In genomic region chr19:3266092-3266693, GRCh38 we compare ENCODE assay signal across 21 cellular contexts. TPM values are rescaled to one million over a fixed set of nuclear protein-coding genes. Genes with fewer than 3 reads are reported as not detected.
DNase-seq lines count a peak whose midpoint lies in the region; ATAC-seq, FAIRE-seq and TF ChIP-seq lines count a peak whose summit lies in the region.
"Had no signal": no experiment of that assay in that cellular context is flagged by ENCODE, and none has a peak within 500 bp of the region (broad histone marks: within the 10 kb centered on the region; RNA-seq: fewer than 3 reads in every experiment).

No MANE protein-coding gene starts in this region.

- no peaks in the 10 kb centered on the region for H4K20me1 ChIP-seq in HepG2 (ENCODE audit: insufficient read depth, low read length)
- H4K20me1 ChIP-seq in neural cell (ENCODE audit: insufficient read depth), result no peaks in the 10 kb centered on the region

- H3K4me3 ChIP-seq in HepG2 (replicated peaks in 1 of 3; ENCODE audit: insufficient read depth in 1 of 3, low read depth in 2 of 3, low read length in 3 of 3), result no peak overlapping the region
- H3K4me3 ChIP-seq in right lobe of liver, result no peak overlapping the region
- H3K4me3 ChIP-seq in neural cell (ENCODE audit: low read length), result peak overlapping the region; percentile 28
- no peak overlapping the region for H3K4me3 ChIP-seq in pancreas
- H3K4me3 ChIP-seq: A549, GM23248 had no signal

- H3K9me2 ChIP-seq in neural cell (ENCODE audit: insufficient read depth, low read length), result no peaks in the 10 kb centered on the region

- ATAC-seq in HepG2, result no peak
- ATAC-seq in right lobe of liver, result no peak
- no peak for ATAC-seq in HG02763 (IDR thresholded peaks at IDR 0.05; ENCODE audit: unreplicated experiment)
- ATAC-seq in pancreas, result no peak
- ATAC-seq: A549, HCT116 had no signal

- no peak for TF ChIP-seq CTCF in HepG2 (CRISPR knock-in tag; IDR thresholded peaks at IDR 0.05)
- TF ChIP-seq CTCF in right lobe of liver (IDR thresholded peaks at IDR 0.05), result no peak
- TF ChIP-seq CTCF in neural cell (IDR thresholded peaks at IDR 0.05; ENCODE audit: poor library complexity, severe bottlenecking), result no peak
- TF ChIP-seq CTCF in pancreas (IDR thresholded peaks at IDR 0.05), result no peak

- POLR2A ChIA-PET in HepG2 (lab: Yijun Ruan, JAX), result no interaction called here

- TF ChIP-seq POLR2A in HepG2 (IDR thresholded peaks at IDR 0.05; ENCODE audit: insufficient read depth in 1 of 2, low read depth in 2 of 2, low read length in 2 of 2) (no peak), right lobe of liver (IDR thresholded peaks at IDR 0.05) (no peak)

- TF ChIP-seq RAD21 in HepG2 (CRISPR knock-in tag; IDR thresholded peaks at IDR 0.05), result no peak
- no peak for TF ChIP-seq RAD21 in neural cell (conservative IDR thresholded peaks at IDR 0.05)

- H3K36me3 ChIP-seq in HepG2 (replicated peaks in 1 of 2; ENCODE audit: control insufficient read depth in 1 of 2, insufficient read depth in 2 of 2, low read length in 2 of 2) (no peaks in the 10 kb centered on the region), right lobe of liver (no peaks in the 10 kb centered on the region), neural cell (ENCODE audit: insufficient read depth, low read length) (peaks cover 6% of the 10 kb centered on the region), pancreas (no peaks in the 10 kb centered on the region)

- H3K79me2 ChIP-seq in HepG2 (ENCODE audit: insufficient read depth, low read length), result no peaks in the 10 kb centered on the region
- H3K79me2 ChIP-seq in neural cell (replicated peaks; ENCODE audit: insufficient read depth, low read length), result peaks cover 49% of the 10 kb centered on the region

- in situ Hi-C loops in HepG2 (cut with HindIII; ENCODE audit: extremely low pct_ligation_motif_present, low pct_unique_long_range_greater_than_20kb), result no loop called here

- TF ChIP-seq EP300 in HepG2 (IDR thresholded peaks at IDR 0.05; ENCODE audit: low read depth in 2 of 2, low read length in 2 of 2) (no peak), HepG2 (CRISPR knock-in tag; IDR thresholded peaks at IDR 0.05; ENCODE audit: borderline replicate concordance) (no peak), neural cell (conservative IDR thresholded peaks at IDR 0.05; ENCODE audit: poor library complexity, severe bottlenecking) (no peak)

- DNase-seq in HepG2 (ENCODE audit: low spot score), result no peak
- no peak for DNase-seq in right lobe of liver
- DNase-seq in DMS79 (lab: John Stamatoyannopoulos, UW), result no peak
- DNase-seq in pancreas, result no peak
- DNase-seq: AML-193; Calu3; CD4-positive, alpha-beta memory T cell; DND-41; EL; GM23248 had no signal

- H3K27ac ChIP-seq in HepG2 (ENCODE audit: extremely low read length, insufficient read depth, low read length) (no peak overlapping the region), right lobe of liver (no peak overlapping the region), cingulate gyrus (ENCODE audit: low read depth, low read length) (peak overlapping the region; percentile 69), neural cell (ENCODE audit: low read length) (peak overlapping the region; percentile 68), temporal lobe (ENCODE audit: low read depth, low read length) (peak overlapping the region; percentile 83), pancreas (no peak overlapping the region)
- H3K27ac ChIP-seq: 22Rv1, A549, C4-2B, GM23248 had no signal

- no peaks in the 10 kb centered on the region for H3K4me1 ChIP-seq in HepG2 (ENCODE audit: insufficient read depth, low read length)
- no peaks in the 10 kb centered on the region for H3K4me1 ChIP-seq in right lobe of liver
- no peaks in the 10 kb centered on the region for H3K4me1 ChIP-seq in pancreas
- H3K4me1 ChIP-seq: A549 had no signal

- H3K27me3 ChIP-seq in HepG2 (ENCODE audit: control insufficient read depth in 1 of 2, insufficient read depth in 2 of 2, low read length in 2 of 2) (peaks cover 3 to 35% of the 10 kb centered on the region in 2 experiments; a peak in 4 of 5 replicates), right lobe of liver (peaks cover 0 to 8% of the 10 kb centered on the region in 2 donors), neural cell (ENCODE audit: insufficient read depth, low read depth, low read length) (no peaks in the 10 kb centered on the region), pancreas (peaks cover 0 to 3% (median 0%) of the 10 kb centered on the region in 4 donors)

- H3K9me3 ChIP-seq in HepG2 (ENCODE audit: low read length), result no peaks in the 10 kb centered on the region
- no peaks in the 10 kb centered on the region for H3K9me3 ChIP-seq in right lobe of liver
- no peaks in the 10 kb centered on the region for H3K9me3 ChIP-seq in neural cell (ENCODE audit: low read length)
- no peaks in the 10 kb centered on the region for H3K9me3 ChIP-seq in pancreas
- H3K9me3 ChIP-seq: A549 had no signal

- H2AFZ ChIP-seq in HepG2 (ENCODE audit: low read length) (no peak overlapping the region), neural cell (ENCODE audit: low read depth, low read length) (no peak overlapping the region)
- H2AFZ ChIP-seq: GM23248 had no signal

- H3F3A ChIP-seq in neural cell (ENCODE audit: insufficient read depth, low read length, poor library complexity, severe bottlenecking), result no peaks in the 10 kb centered on the region

- FAIRE-seq in HepG2 (lab: Jason Lieb, UNC) (no peak), pancreas (lab: Jason Lieb, UNC) (no peak)
- FAIRE-seq: A549, GM12891, GM19239, H54 had no signal

- no TSS peak for BruUV-seq in HepG2 (replicated peaks; lab: Mats Ljungman, UMichigan)

- intact Hi-C loops in HepG2 (cut with micrococcal nuclease; ENCODE audit: unreplicated experiment) (no loop called here), right lobe of liver (cut with DNase I) (no loop called here), pancreas (cut with DNase I) (no loop called here)

- H3K4me2 ChIP-seq in HepG2 (ENCODE audit: low read depth, low read length) (no peak overlapping the region), neural cell (ENCODE audit: low read length) (no peak overlapping the region)
- H3K4me2 ChIP-seq: A549 had no signal

- no peak overlapping the region for H3K9ac ChIP-seq in HepG2 (ENCODE audit: insufficient read depth, low read depth, low read length)
- H3K9ac ChIP-seq in neural cell (ENCODE audit: low read length), result no peak overlapping the region
- H3K9ac ChIP-seq: GM23248 had no signal

- CTCF ChIA-PET in HepG2 (lab: Yijun Ruan, JAX; ENCODE audit: low intra/inter-chr PET ratio, low total read pairs), result no interaction called here

- 20% methylated on average over 19 of the region's 19 CpGs for WGBS in HepG2 (ENCODE audit: low lambda C conversion rate)
- 64% methylated on average over 19 of the region's 19 CpGs for WGBS in right lobe of liver (ENCODE audit: insufficient coverage, low coverage, low lambda C conversion rate, missing lambda C conversion rate)
- 64 to 71% methylated on average over 19 of the region's 19 CpGs for WGBS in pancreas, 2 donors

TF ChIP-seq in HepG2, 621 proteins besides CTCF, POLR2A, EP300 and RAD21:
- TF ChIP-seq ELF4 (CRISPR knock-in tag; IDR thresholded peaks at IDR 0.05; ENCODE audit: borderline replicate concordance) (no peak), CREB1 (IDR thresholded peaks at IDR 0.05) (peak; percentile 73), CREB1 (CRISPR knock-in tag; IDR thresholded peaks at IDR 0.05) (no peak), CHD2 (IDR thresholded peaks at IDR 0.05; ENCODE audit: low read depth, low read length) (no peak), MIER3 (CRISPR knock-in tag; IDR thresholded peaks at IDR 0.05; ENCODE audit: borderline replicate concordance) (no peak)
TF ChIP-seq in HepG2: peak in this region for 1.

TF ChIP-seq in neural cell, 6 proteins besides CTCF, POLR2A, EP300 and RAD21 (continues in another document):
- TF ChIP-seq MXI1 (conservative IDR thresholded peaks at IDR 0.05; ENCODE audit: poor library complexity, severe bottlenecking), result no peak

RNA-seq across cellular contexts. Expression of gene CELF5, which starts 41.7 kb away (rescaled TPM):
- total RNA-seq in HepG2 (2016; rRNA removed; fragmentation: Illumina TruSeq; extraction: Trizol), result 0.14 and 0.31 TPM in 2 replicates
- 0.35 TPM in 1 of 2 replicates, not detected in the other for total RNA-seq in HepG2 (2016; cell fraction: cytosol; rRNA removed; fragmentation: Illumina TruSeq; extraction: Trizol; ENCODE audit: low read depth)
- 0.16 and 0.30 TPM in 2 replicates for total RNA-seq in HepG2 (2016; cell fraction: insoluble cytoplasmic fraction; rRNA removed; fragmentation: Illumina TruSeq; extraction: Trizol)
- 0.12 and 0.28 TPM in 2 replicates for total RNA-seq in HepG2 (2016; cell fraction: membrane; rRNA removed; fragmentation: Illumina TruSeq; extraction: Trizol)
- 0.66 and 0.68 TPM in 2 replicates for total RNA-seq in HepG2 (2016; cell fraction: nucleus; rRNA removed; fragmentation: Illumina TruSeq; extraction: Trizol)
- polyA plus RNA-seq in HepG2 (2011; rRNA removed), result 0.84 and 0.91 TPM in 2 replicates
- polyA plus RNA-seq in HepG2 (2011; cell fraction: cytosol; rRNA removed), result 0.23 and 0.43 TPM in 2 replicates
- 3.4 and 3.5 TPM in 2 replicates for polyA plus RNA-seq in HepG2 (2011; cell fraction: nucleus; rRNA removed)
- polyA plus RNA-seq in HepG2 (2012), result 2.1 and 2.4 TPM in 2 replicates
- polyA plus RNA-seq in HepG2 (2016; cell fraction: cytosol; fragmentation: Illumina TruSeq; extraction: Trizol; ENCODE audit: low read depth), result 0.07 and 0.20 TPM in 2 replicates
- polyA plus RNA-seq in HepG2 (2016; cell fraction: insoluble cytoplasmic fraction; fragmentation: Illumina TruSeq; extraction: Trizol; ENCODE audit: low read depth), result 0.19 and 0.47 TPM in 2 replicates
- 0.15 and 0.30 TPM in 2 replicates for polyA plus RNA-seq in HepG2 (2016; cell fraction: membrane; fragmentation: Illumina TruSeq; extraction: Trizol; ENCODE audit: low read depth)
- 1.6 and 1.9 TPM in 2 replicates for polyA plus RNA-seq in HepG2 (2016; cell fraction: nucleus; fragmentation: Illumina TruSeq; extraction: Trizol; ENCODE audit: insufficient read depth, low read depth)
- polyA minus RNA-seq in HepG2 (2011; rRNA and poly(A)+ RNA removed; ENCODE audit: low replicate concordance), result 0.44 and 0.56 TPM in 2 replicates
- polyA minus RNA-seq in HepG2 (2011; cell fraction: cytosol; rRNA and poly(A)+ RNA removed), result 0.40 TPM in 1 of 2 replicates, not detected in the other
- 0.75 and 0.77 TPM in 2 replicates for polyA minus RNA-seq in HepG2 (2011; cell fraction: nucleus; rRNA and poly(A)+ RNA removed)
- 1 to 10 TPM in 1 of 6 experiments, under 1 TPM in 5; 0.07 to 1.6 (median 0.34) TPM for total RNA-seq in right lobe of liver
- polyA plus RNA-seq in neural cell, result 130 and 147 TPM in 2 replicates
- 103 and 118 TPM in 2 replicates for polyA minus RNA-seq in neural cell
- 57.0 TPM for total RNA-seq in temporal lobe
- total RNA-seq in pancreas, result 1 to 10 TPM in 2 of 6 donors, under 1 TPM in 4; 0.47 to 1.6 (median 0.65) TPM
- polyA plus RNA-seq in pancreas, result 1 to 10 TPM in 1 of 2 donors, under 1 TPM in 1; 0.30 to 1.2 TPM
- polyA plus RNA-seq: GM23248 had no signal

Comparison
In these comparisons a context has a peak if more than half of its experiments do, and no peak if none do; other contexts are left out.
1. H3K27ac ChIP-seq: peak in cingulate gyrus (single experiment), neural cell (single experiment) and temporal lobe (single experiment); none in HepG2 (single experiment), right lobe of liver (0 of 3) and pancreas (0 of 4).
2. RNA of gene CELF5, which starts 41.7 kb away (total RNA-seq): 57.0 TPM in temporal lobe (single experiment); 0.47 to 1.6 TPM in pancreas, 0.07 to 1.6 TPM in right lobe of liver and 0.12 to 0.68 TPM in HepG2; every median in the first group is over 10 times any median in the second.